ENCODE assay signal across 1 cellular context in genomic region chr12:94101902-94102660, GRCh38.
TF ChIP-seq lines count a peak whose summit lies in the region.

No MANE protein-coding gene starts in this region.

TF ChIP-seq in HepG2, 621 proteins besides CTCF, POLR2A, EP300 and RAD21 (continued from another document and continues in another):
- TF ChIP-seq ZNF768 (CRISPR knock-in tag; IDR thresholded peaks at IDR 0.05) (peak; percentile 35; the same call in 1 of the 2 replicates), ZNF580 (CRISPR knock-in tag; IDR thresholded peaks at IDR 0.05; ENCODE audit: borderline replicate concordance, low read depth) (0 out of 2 replicates have a peak, but pooled peaks have one; percentile 25), ZNF770 (CRISPR knock-in tag; IDR thresholded peaks at IDR 0.05) (peak; percentile 26; the same call in 1 of the 2 replicates), TRAFD1 (CRISPR knock-in tag; IDR thresholded peaks at IDR 0.05; ENCODE audit: borderline replicate concordance) (peak; percentile 19; the same call in 1 of the 2 replicates), ZNF331 (CRISPR knock-in tag; IDR thresholded peaks at IDR 0.05) (0 out of 2 replicates have a peak, but pooled peaks have one; percentile 19), PAX8 (CRISPR knock-in tag; IDR thresholded peaks at IDR 0.05; ENCODE audit: borderline replicate concordance) (no peak), ZNF547 (CRISPR knock-in tag; IDR thresholded peaks at IDR 0.05) (0 out of 2 replicates have a peak, but pooled peaks have one; percentile 66), SOX5 (CRISPR knock-in tag; IDR thresholded peaks at IDR 0.05; ENCODE audit: borderline replicate concordance) (peak; percentile 50; the same call in 1 of the 2 replicates), RCOR2 (CRISPR knock-in tag; IDR thresholded peaks at IDR 0.05) (peak; percentile 52; the same call in 1 of the 2 replicates), ZBTB38 (CRISPR knock-in tag; IDR thresholded peaks at IDR 0.05) (peak; percentile 31; the same call in 1 of the 2 replicates), ZNF337 (CRISPR knock-in tag; IDR thresholded peaks at IDR 0.05; ENCODE audit: borderline replicate concordance, low read depth) (no peak), ZNF777 (CRISPR knock-in tag; IDR thresholded peaks at IDR 0.05) (peak; percentile 85), ZNF513 (CRISPR knock-in tag; conservative IDR thresholded peaks at IDR 0.05) (no peak), BCL6 (CRISPR knock-in tag; IDR thresholded peaks at IDR 0.05) (peak; percentile 99), FOSL2 (CRISPR knock-in tag; IDR thresholded peaks at IDR 0.05) (peak; percentile 19; the same call in 1 of the 2 replicates), ZNF572 (CRISPR knock-in tag; IDR thresholded peaks at IDR 0.05) (0 out of 2 replicates have a peak, but pooled peaks have one; percentile 8), ZFP91 (CRISPR knock-in tag; IDR thresholded peaks at IDR 0.05; ENCODE audit: borderline replicate concordance) (peak; percentile 39; the same call in 1 of the 2 replicates), NONO (IDR thresholded peaks at IDR 0.05) (no peak), NONO (CRISPR knock-in tag; conservative IDR thresholded peaks at IDR 0.05) (no peak), ZNF264 (CRISPR knock-in tag; IDR thresholded peaks at IDR 0.05) (0 out of 2 replicates have a peak, but pooled peaks have one; percentile 33), IKZF4 (CRISPR knock-in tag; IDR thresholded peaks at IDR 0.05; ENCODE audit: borderline replicate concordance, low read depth, not compliant biosample characterization) (peak; percentile 44), ETV5 (CRISPR knock-in tag; IDR thresholded peaks at IDR 0.05; ENCODE audit: borderline replicate concordance) (peak; percentile 68; the same call in 1 of the 2 replicates), ZSCAN9 (CRISPR knock-in tag; IDR thresholded peaks at IDR 0.05; ENCODE audit: borderline replicate concordance) (0 out of 2 replicates have a peak, but pooled peaks have one; percentile 49), ERF (CRISPR knock-in tag; IDR thresholded peaks at IDR 0.05) (0 out of 2 replicates have a peak, but pooled peaks have one; percentile 32), ATF2 (CRISPR knock-in tag; IDR thresholded peaks at IDR 0.05) (peak; percentile 16; the same call in 1 of the 2 replicates), ZNF275 (CRISPR knock-in tag; IDR thresholded peaks at IDR 0.05; ENCODE audit: borderline replicate concordance) (0 out of 2 replicates have a peak, but pooled peaks have one; percentile 34), TRIM22 (IDR thresholded peaks at IDR 0.05) (no peak), ARID5B (CRISPR knock-in tag; IDR thresholded peaks at IDR 0.05) (peak; percentile 48; the same call in 1 of the 2 replicates), ZNF781 (CRISPR knock-in tag; IDR thresholded peaks at IDR 0.05; ENCODE audit: borderline replicate concordance, not compliant biosample characterization) (peak; percentile 72), NR2C2 (CRISPR knock-in tag; IDR thresholded peaks at IDR 0.05; ENCODE audit: borderline replicate concordance) (peak; percentile 82), GATAD1 (CRISPR knock-in tag; IDR thresholded peaks at IDR 0.05) (peak; percentile 41; the same call in 1 of the 2 replicates), KLF12 (CRISPR knock-in tag; IDR thresholded peaks at IDR 0.05; ENCODE audit: borderline replicate concordance) (0 out of 2 replicates have a peak, but pooled peaks have one; percentile 55), SRSF1 (optimal IDR thresholded peaks at IDR 0.05; ENCODE audit: low read depth, low read length) (peak; percentile 38), SOX13 (IDR thresholded peaks at IDR 0.05) (no peak), SOX13 (CRISPR knock-in tag; conservative IDR thresholded peaks at IDR 0.05 in 1 of 2, IDR thresholded peaks at IDR 0.05 in 1 of 2) (peak in 1 of 2 experiments; percentile 44; a peak in 2 of 4 replicates), FOXM1 (CRISPR knock-in tag; IDR thresholded peaks at IDR 0.05) (no peak)
